ENCODE assay signal across 30 cellular contexts in the genomic region with DNA sequence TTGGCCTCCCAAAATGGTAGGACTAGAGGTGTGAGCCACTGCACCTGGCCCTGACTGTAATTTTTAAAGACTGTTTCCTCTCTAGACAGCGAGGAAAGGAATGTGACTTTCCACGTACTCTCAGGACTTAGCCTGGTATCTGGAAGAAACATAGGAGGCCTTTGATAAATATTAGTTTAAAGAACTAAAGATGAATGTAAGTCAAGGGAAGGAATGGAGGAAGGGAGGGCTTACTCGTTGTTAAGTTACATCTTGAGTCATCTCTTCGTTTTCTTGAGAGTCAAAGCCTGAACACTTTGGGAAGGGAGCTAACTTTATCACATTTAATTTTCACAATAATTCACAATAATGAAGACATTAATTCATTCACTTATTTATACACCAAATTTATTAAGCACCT. TPM values are rescaled to one million over a fixed set of nuclear protein-coding genes. Genes with fewer than 3 reads are reported as not detected.
"Had no signal": no experiment of that assay in that cellular context is flagged by ENCODE, and none has a peak within 500 bp of the region (broad histone marks: within the 10 kb centered on the region; RNA-seq: fewer than 3 reads in every experiment).

No MANE protein-coding gene starts in this region.

- H3K9ac ChIP-seq: SK-N-SH had no signal

- H3K27me3 ChIP-seq: body of pancreas, cardiac muscle cell, SJCRH30 had no signal

- H3K9me3 Mint-ChIP-seq: activated CD8-positive, alpha-beta T cell treated with anti-CD3 and anti-CD28 coated beads for 36 hours; activated naive CD4-positive, alpha-beta T cell treated with anti-CD3 and anti-CD28 coated beads, Interleukin-2, amount 10 ng/mL, durations not matched to agents 7 days and 5 days; activated naive CD8-positive, alpha-beta T cell treated with anti-CD3 and anti-CD28 coated beads for 36 hours; activated T-cell treated with anti-CD3 and anti-CD28 coated beads, Interleukin-2, amount 50 U/mL, for 72 hours; activated T-helper 2 cell treated with anti-CD3 and anti-CD28 coated beads, Interferon-gamma antibody, Interleukin-2, Interleukin-4, amounts not matched to agents 10 μg/mL and 5 μg/mL and 100 μg/mL, durations not matched to agents 14 hours and 24 hours and 36 hours had no signal

- H3K4me1 Mint-ChIP-seq: activated naive CD4-positive, alpha-beta T cell treated with anti-CD3 and anti-CD28 coated beads, Interleukin-2, amount 10 ng/mL, durations not matched to agents 7 days and 5 days; activated naive CD8-positive, alpha-beta T cell treated with anti-CD3 and anti-CD28 coated beads for 36 hours had no signal

- H3K27ac Mint-ChIP-seq: activated CD8-positive, alpha-beta T cell treated with anti-CD3 and anti-CD28 coated beads for 36 hours; activated naive CD4-positive, alpha-beta T cell treated with anti-CD3 and anti-CD28 coated beads, Interleukin-2, amount 10 ng/mL, durations not matched to agents 7 days and 5 days; activated naive CD8-positive, alpha-beta T cell treated with anti-CD3 and anti-CD28 coated beads for 36 hours; activated T-cell treated with anti-CD3 and anti-CD28 coated beads, Interleukin-2, amount 50 U/mL, for 72 hours; activated T-helper 2 cell treated with anti-CD3 and anti-CD28 coated beads, Interferon-gamma antibody, Interleukin-2, Interleukin-4, amounts not matched to agents 10 μg/mL and 5 μg/mL and 100 μg/mL, durations not matched to agents 14 hours and 24 hours and 36 hours had no signal

- H3K4me2 ChIP-seq: SK-N-SH had no signal

- DNase-seq: activated CD4-positive, alpha-beta T cell treated with anti-CD3 and anti-CD28 coated beads for 4 hours; activated CD8-positive, alpha-beta memory T cell treated with anti-CD3 and anti-CD28 coated beads, Interleukin-2, amount 50 U/mL, for 4 hours; activated CD8-positive, alpha-beta T cell treated with anti-CD3 and anti-CD28 coated beads for 36 hours; activated gamma-delta T cell treated with Interleukin-2 at 50 U/mL for 16 hours; activated naive CD4-positive, alpha-beta T cell treated with anti-CD3 and anti-CD28 coated beads, Interleukin-2, amount 10 ng/mL, durations not matched to agents 7 days and 5 days; activated naive CD8-positive, alpha-beta T cell treated with anti-CD3 and anti-CD28 coated beads for 36 hours; activated T-cell treated with anti-CD3 and anti-CD28 coated beads, Interleukin-2, amount 50 U/mL, for 72 hours; aorta; body of pancreas; Kasumi-1; KBM-7; NCI-H1048; NCI-H146; NCI-H187 treated with DMSO at 0.1 percent for 48 hours; NCI-H2171 treated with DMSO at 0.1 percent for 48 hours; NCI-H345; NCI-H510A treated with DMSO at 0.1 percent for 48 hours; NCI-H69; NK-92 treated with Interleukin-12 subunit alpha and Interleukin-12 subunit beta, amount 100 ng/mL, for 24 hours; OCI-M1; Right ventricle myocardium superior; RPMI8226; SJCRH30; SK-N-SH; T-helper 1 cell had no signal

- H3K9me3 ChIP-seq: body of pancreas, SJCRH30, SK-N-SH had no signal

- H3K27ac ChIP-seq: body of pancreas, cardiac muscle cell, SJCRH30 had no signal

- H3K4me3 Mint-ChIP-seq: activated CD8-positive, alpha-beta T cell treated with anti-CD3 and anti-CD28 coated beads for 36 hours; activated naive CD4-positive, alpha-beta T cell treated with anti-CD3 and anti-CD28 coated beads, Interleukin-2, amount 10 ng/mL, durations not matched to agents 7 days and 5 days; activated naive CD8-positive, alpha-beta T cell treated with anti-CD3 and anti-CD28 coated beads for 36 hours; activated T-cell treated with anti-CD3 and anti-CD28 coated beads, Interleukin-2, amount 50 U/mL, for 72 hours had no signal

- H3K36me3 Mint-ChIP-seq: activated naive CD4-positive, alpha-beta T cell treated with anti-CD3 and anti-CD28 coated beads, Interleukin-2, amount 10 ng/mL, durations not matched to agents 7 days and 5 days; activated naive CD8-positive, alpha-beta T cell treated with anti-CD3 and anti-CD28 coated beads for 36 hours had no signal

- H3K36me3 ChIP-seq: cardiac muscle cell, SJCRH30 had no signal

- ATAC-seq: activated CD4-positive, CD25-positive, alpha-beta regulatory T cell treated with anti-CD3 and anti-CD28 coated beads, Interleukin-2, amount 50 U/mL, for 24 hours; activated CD8-positive, alpha-beta T cell treated with anti-CD3 and anti-CD28 coated beads for 36 hours; activated T-cell treated with anti-CD3 and anti-CD28 coated beads, Interleukin-2, amount 50 U/mL, for 72 hours; body of pancreas; Panc1 had no signal

- H3K4me3 ChIP-seq: body of pancreas, cardiac muscle cell, SJCRH30 had no signal

RNA-seq across cellular contexts. Expression of gene LNX1, which starts 7.2 kb away (rescaled TPM):
- total RNA-seq: activated CD8-positive, alpha-beta T cell treated with anti-CD3 and anti-CD28 coated beads for 36 hours; activated naive CD8-positive, alpha-beta T cell treated with anti-CD3 and anti-CD28 coated beads for 36 hours; activated T-helper 2 cell treated with anti-CD3 and anti-CD28 coated beads, Interferon-gamma antibody, Interleukin-2, Interleukin-4, amounts not matched to agents 10 μg/mL and 5 μg/mL and 100 μg/mL, durations not matched to agents 14 hours and 24 hours and 36 hours; T-helper 2 cell treated with Interferon-gamma antibody and Interleukin-4, amounts not matched to agents 100 ng/mL and 5 ng/mL, for 36 hours had no signal
